Comparison of ENCODE assay signal across 14 cellular contexts in genomic region chr10:79050896-79051555, GRCh38. TPM values are rescaled to one million over a fixed set of nuclear protein-coding genes. Genes with fewer than 3 reads are reported as not detected.
A peak's percentile ranks its signal among the peaks of the same experiment; 100 is the strongest.
DNase-seq lines count a peak whose midpoint lies in the region; ATAC-seq and TF ChIP-seq lines count a peak whose summit lies in the region.
"Had no signal": no experiment of that assay in that cellular context is flagged by ENCODE, and none has a peak within 500 bp of the region (broad histone marks: within the 10 kb centered on the region; RNA-seq: fewer than 3 reads in every experiment).

No MANE protein-coding gene starts in this region.

- no peaks in the 10 kb centered on the region for H3K36me3 ChIP-seq in GM23248 (ENCODE audit: low read depth)
- H3K36me3 ChIP-seq: brain microvascular endothelial cell had no signal

- H3K27ac Mint-ChIP-seq in WTC11, result no peak overlapping the region

- CTCF ChIA-PET in WTC11 (lab: Charles Lee), result interaction anchor here (0.9 to 1.4 kb wide), 6 partner anchors 12 to 88 kb away, joined by 3 to 7 read pairs (median 4); no protein-coding TSS in a partner anchor

- no peaks in the 10 kb centered on the region; the same call in 1 of the 2 replicates for H3K27me3 Mint-ChIP-seq in WTC11 (ENCODE audit: low read depth)

- H3K79me2 ChIP-seq in GM23248 (ENCODE audit: insufficient read depth), result no peaks in the 10 kb centered on the region

- POLR2A ChIA-PET in WTC11 (lab: Charles Lee), result no interaction called here

- H3K4me1 ChIP-seq in GM23248 (ENCODE audit: insufficient read depth), result peaks cover 15% of the 10 kb centered on the region

- intact Hi-C loops in left colon (cut with DNase I, micrococcal nuclease), result no loop called here

- in situ Hi-C loops in GM23248 (cut with MboI), result no loop called here

- peaks cover 44% of the 10 kb centered on the region for H3K4me1 Mint-ChIP-seq in WTC11

- no peak overlapping the region for H3K4me3 ChIP-seq in GM23248
- H3K4me3 ChIP-seq: psoas muscle had no signal

- H3K36me3 Mint-ChIP-seq in WTC11, result no peaks in the 10 kb centered on the region

- no peak overlapping the region for H3K4me2 ChIP-seq in GM23248 (ENCODE audit: unreplicated experiment)

- no peaks in the 10 kb centered on the region for H3K27me3 ChIP-seq in GM23248 (replicated peaks; ENCODE audit: insufficient read depth)
- H3K27me3 ChIP-seq: brain microvascular endothelial cell had no signal

- H3K9me3 ChIP-seq in GM23248 (ENCODE audit: low read depth), result no peaks in the 10 kb centered on the region
- H3K9me3 ChIP-seq: psoas muscle had no signal

- H3F3A ChIP-seq in GM23248 (ENCODE audit: insufficient read depth), result no peaks in the 10 kb centered on the region

- H3K9ac ChIP-seq in GM23248, result no peak overlapping the region

- ATAC-seq in WTC11, result no peak
- peak; percentile 71 for ATAC-seq in left colon
- ATAC-seq in stimulated activated naive CD8-positive, alpha-beta T cell treated with anti-CD3 and anti-CD28 coated beads, Interleukin-15, Interleukin-2, amounts not matched to agents 100 U/mL and 50 U/mL, for 24 hours, result no peak
- ATAC-seq: psoas muscle had no signal

- no peaks in the 10 kb centered on the region for H3K9me3 Mint-ChIP-seq in WTC11

- DNase-seq in GM23248, result peak; percentile 32
- DNase-seq in WTC11 (ENCODE audit: low spot score), result peak; percentile 7
- DNase-seq in left colon, result peak; percentile 21 to 41
- DNase-seq in stimulated activated naive CD8-positive, alpha-beta T cell treated with anti-CD3 and anti-CD28 coated beads, Interleukin-15, Interleukin-2, amounts not matched to agents 100 U/mL and 50 U/mL, for 24 hours, result peak; percentile 1
- DNase-seq in NCI-H2081 treated with DMSO at 0.1 percent for 48 hours (lab: John Stamatoyannopoulos, UW), result no peak
- no peak for DNase-seq in NCI-H2196 treated with DMSO at 0.1 percent for 48 hours (lab: John Stamatoyannopoulos, UW; ENCODE audit: unreplicated experiment)
- no peak for DNase-seq in inferior parietal cortex (ENCODE audit: extremely low spot score)
- DNase-seq: activated T-cell treated with anti-CD3 and anti-CD28 coated beads for 4 hours, brain microvascular endothelial cell, Calu3, hypothalamus, NCI-H1105 treated with DMSO at 0.1 percent for 48 hours, SHP77 had no signal

- H3K4me3 Mint-ChIP-seq in WTC11, result no peak overlapping the region

- TF ChIP-seq CTCF in WTC11 (IDR thresholded peaks at IDR 0.05), result no peak

- no peaks in the 10 kb centered on the region for H4K20me1 ChIP-seq in GM23248 (ENCODE audit: insufficient read depth)

- H3K9me2 ChIP-seq in GM23248 (ENCODE audit: insufficient read depth), result no peaks in the 10 kb centered on the region

- H2AFZ ChIP-seq in GM23248, result no peak overlapping the region

- WGBS in GM23248 (ENCODE audit: low coverage in 1 of 2, low lambda C conversion rate in 2 of 2, missing lambda C conversion rate in 2 of 2), 2 experiments, result 89 to 91% methylated on average over 7 of the region's 7 CpGs

- H3K27ac ChIP-seq in GM23248, result no peak overlapping the region
- H3K27ac ChIP-seq: brain microvascular endothelial cell, psoas muscle had no signal

TF ChIP-seq in WTC11, 78 proteins besides CTCF, POLR2A, EP300 and RAD21:
- TF ChIP-seq TCF7 (CRISPR knock-in tag; IDR thresholded peaks at IDR 0.05; ENCODE audit: low read depth), result no peak
- no peak for TF ChIP-seq ZNF425 (CRISPR knock-in tag; conservative IDR thresholded peaks at IDR 0.05)
- TF ChIP-seq USF2 (CRISPR knock-in tag; IDR thresholded peaks at IDR 0.05), result no peak
- no peak for TF ChIP-seq ZNF416 (CRISPR knock-in tag; IDR thresholded peaks at IDR 0.05)
TF ChIP-seq in WTC11: peak in this region for 0.

RNA-seq across cellular contexts. Expression of gene ZMIZ1, which starts 17.7 kb away (rescaled TPM):
- 26.6 and 28.4 TPM in 2 replicates for total RNA-seq in GM23248 (2014; rRNA removed; shearing (Covaris generic))
- polyA plus RNA-seq in GM23248 (2016; fragmentation: Nextera tagmentation; extraction: Ambion mirVana), result 20.9 and 21.9 TPM in 2 replicates
- total RNA-seq in WTC11 (2021) (34.3 to 44.4 TPM (median 35.2 TPM) in 3 replicates), left colon (10 to 100 TPM; 50.7 to 63.9 TPM)

Comparison
In these comparisons a context has a peak if more than half of its experiments do, and no peak if none do; other contexts are left out.
1. DNase-seq: peak in GM23248 (single experiment), WTC11 (single experiment), left colon (2 of 2) and stimulated activated naive CD8-positive, alpha-beta T cell treated with anti-CD3 and anti-CD28 coated beads, Interleukin-15, Interleukin-2, amounts not matched to agents 100 U/mL and 50 U/mL, for 24 hours (single experiment); none in NCI-H2081 treated with DMSO at 0.1 percent for 48 hours (single experiment), NCI-H2196 treated with DMSO at 0.1 percent for 48 hours (single experiment) and inferior parietal cortex (single experiment).